Comparison of ENCODE assay signal across 16 cellular contexts in genomic region chr9:98573749-98574278, GRCh38.
DNase-seq lines count a peak whose midpoint lies in the region; TF ChIP-seq lines count a peak whose summit lies in the region.
"Had no signal": no experiment of that assay in that cellular context is flagged by ENCODE, and none has a peak within 500 bp of the region (broad histone marks: within the 10 kb centered on the region; RNA-seq: fewer than 3 reads in every experiment).

No MANE protein-coding gene starts in this region.

- H3K4me1 ChIP-seq in Loucy (ENCODE audit: insufficient read depth, low read length, poor library complexity, severe bottlenecking) (peaks cover 15% of the 10 kb centered on the region), neural progenitor cell (peaks cover 14% of the 10 kb centered on the region)
- H3K4me1 ChIP-seq: Peyer's patch had no signal

- H3K27ac Mint-ChIP-seq in neural progenitor cell, result no peak overlapping the region

- H4K20me1 ChIP-seq in Loucy (ENCODE audit: insufficient read depth, low read length, poor library complexity, severe bottlenecking), result no peaks in the 10 kb centered on the region
- H4K20me1 ChIP-seq in neural progenitor cell (ENCODE audit: low read depth), result no peaks in the 10 kb centered on the region
- H4K20me1 ChIP-seq: BLaER1 had no signal

- no peaks in the 10 kb centered on the region for H3K9me2 ChIP-seq in Loucy (replicated peaks; ENCODE audit: low read depth, low read length)

- H3K9ac ChIP-seq in Loucy (ENCODE audit: low read depth, low read length, poor library complexity, severe bottlenecking) (no peak overlapping the region), neural progenitor cell (no peak overlapping the region)
- H3K9ac ChIP-seq: BLaER1 had no signal

- no peaks in the 10 kb centered on the region for H3K9me3 ChIP-seq in Loucy (ENCODE audit: insufficient read depth, low read depth, low read length)
- no peaks in the 10 kb centered on the region for H3K9me3 ChIP-seq in neural progenitor cell (ENCODE audit: low read depth)
- H3K9me3 ChIP-seq: BLaER1, Peyer's patch had no signal

- peaks cover 9% of the 10 kb centered on the region for H3K27me3 Mint-ChIP-seq in neural progenitor cell (ENCODE audit: insufficient read depth, low read depth)

- H3K36me3 ChIP-seq in GM06990 (ENCODE audit: control insufficient read depth, insufficient read depth, low read length), result no peaks in the 10 kb centered on the region
- no peaks in the 10 kb centered on the region for H3K36me3 ChIP-seq in Loucy (ENCODE audit: insufficient read depth, low read length)
- no peaks in the 10 kb centered on the region for H3K36me3 ChIP-seq in neural progenitor cell
- H3K36me3 ChIP-seq: BLaER1, Peyer's patch had no signal

- DNase-seq in GM06990 (ENCODE audit: extremely low read depth, insufficient read length), result no peak
- no peak for DNase-seq in epithelial cell of proximal tubule (ENCODE audit: low read depth)
- no peak for DNase-seq in neural progenitor cell (ENCODE audit: low spot score)
- no peak for DNase-seq in RKO (ENCODE audit: low spot score)
- no peak for DNase-seq in superior temporal gyrus (ENCODE audit: extremely low spot score)
- DNase-seq in DMS153 (lab: John Stamatoyannopoulos, UW), result no peak
- DNase-seq: ACHN, Karpas-422, NCI-H187 treated with DMSO at 0.1 percent for 48 hours, NCI-H2171, NCI-H510A, NCI-H82, Peyer's patch, SHP77 had no signal

- no peak overlapping the region for H3K27ac ChIP-seq in neural progenitor cell
- H3K27ac ChIP-seq: BLaER1, Peyer's patch had no signal

- H3K36me3 Mint-ChIP-seq in neural progenitor cell, result no peaks in the 10 kb centered on the region

- H3K79me2 ChIP-seq in Loucy (ENCODE audit: insufficient read depth, low read length) (no peaks in the 10 kb centered on the region), neural progenitor cell (ENCODE audit: low read depth) (no peaks in the 10 kb centered on the region)

- H3K9me3 Mint-ChIP-seq in neural progenitor cell, result no peaks in the 10 kb centered on the region

- H3K4me3 ChIP-seq in GM06990 (replicated peaks; ENCODE audit: low read depth, low read length) (no peak overlapping the region), Loucy (ENCODE audit: low read length, poor library complexity, severe bottlenecking) (no peak overlapping the region), epithelial cell of proximal tubule (ENCODE audit: low read depth, low read length) (no peak overlapping the region), neural progenitor cell (no peak overlapping the region)
- H3K4me3 ChIP-seq: BLaER1, Peyer's patch had no signal

- H3K27me3 ChIP-seq in GM06990 (replicated peaks; ENCODE audit: control insufficient read depth, insufficient read depth, low read length), result no peaks in the 10 kb centered on the region
- H3K27me3 ChIP-seq in Loucy (ENCODE audit: insufficient read depth, low read length, poor library complexity, severe bottlenecking), result no peaks in the 10 kb centered on the region
- no peaks in the 10 kb centered on the region for H3K27me3 ChIP-seq in neural progenitor cell
- H3K27me3 ChIP-seq: BLaER1, Peyer's patch had no signal

- H3K4me3 Mint-ChIP-seq in neural progenitor cell, result no peak overlapping the region

- no peak overlapping the region for H3K4me2 ChIP-seq in Loucy (ENCODE audit: low read depth, low read length, poor library complexity, severe bottlenecking)
- no peak overlapping the region for H3K4me2 ChIP-seq in neural progenitor cell
- H3K4me2 ChIP-seq: BLaER1 had no signal

- no peak overlapping the region for H2AFZ ChIP-seq in Loucy (ENCODE audit: low read length)
- H2AFZ ChIP-seq in neural progenitor cell (replicated peaks), result no peak overlapping the region

- H3F3A ChIP-seq in Loucy (ENCODE audit: low read depth), result no peaks in the 10 kb centered on the region
- H3F3A ChIP-seq in neural progenitor cell (ENCODE audit: low read depth), result no peaks in the 10 kb centered on the region

- peaks cover 15% of the 10 kb centered on the region for H3K4me1 Mint-ChIP-seq in neural progenitor cell

- TF ChIP-seq CTCF in GM06990 (IDR thresholded peaks at IDR 0.05; ENCODE audit: insufficient read depth, low read length, poor library complexity, severe bottlenecking) (peak; percentile 11), Loucy (conservative IDR thresholded peaks at IDR 0.05; ENCODE audit: low read length) (peak; percentile 51), epithelial cell of proximal tubule (conservative IDR thresholded peaks at IDR 0.05; ENCODE audit: low read depth, low read length) (peak; percentile 23), neural progenitor cell (IDR thresholded peaks at IDR 0.05) (peak; percentile 19)
